ENCODE assay signal across 16 cellular contexts in the genomic region with DNA sequence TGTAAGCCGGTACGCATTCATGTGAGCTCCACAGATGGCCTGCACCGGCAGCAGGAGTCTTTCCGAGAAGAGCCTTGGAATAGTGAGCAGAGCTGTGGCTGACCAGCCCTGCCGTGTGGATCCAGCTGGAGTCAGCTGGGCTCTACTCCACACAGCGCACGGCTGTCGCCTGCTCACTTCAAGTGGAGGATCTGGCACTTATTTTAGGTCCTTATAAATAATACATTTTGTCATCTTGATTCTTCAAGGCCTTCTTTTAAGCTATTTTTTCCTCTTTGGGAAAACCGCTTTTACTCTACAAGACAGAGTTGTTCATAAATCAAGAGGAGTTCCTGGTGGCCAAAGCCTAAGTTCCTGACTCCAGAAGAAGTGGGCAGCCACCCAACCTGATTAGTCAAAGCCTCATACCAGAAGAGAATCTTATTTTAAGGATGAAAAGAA.
DNase-seq lines count a peak whose midpoint lies in the region; ATAC-seq and TF ChIP-seq lines count a peak whose summit lies in the region.
"Had no signal": no experiment of that assay in that cellular context is flagged by ENCODE, and none has a peak within 500 bp of the region (broad histone marks: within the 10 kb centered on the region; RNA-seq: fewer than 3 reads in every experiment).

No MANE protein-coding gene starts in this region.

- peak; percentile 78 for DNase-seq in AG08395 (ENCODE audit: low spot score)
- peak; percentile 16 for DNase-seq in amniotic epithelial cell (ENCODE audit: low read depth)
- peak; percentile 50 to 79 (median 70) for DNase-seq in heart left ventricle
- DNase-seq in posterior cingulate gyrus: peak in 9 of 10 donors; percentile 21 to 95 (median 70)
- DNase-seq in EL: no peak
- DNase-seq in left lobe of liver (ENCODE audit: low spot score): no peak
- DNase-seq: activated CD8-positive, alpha-beta T cell treated with anti-CD3 and anti-CD28 coated beads for 36 hours; Caco-2; effector CD8-positive, alpha-beta T cell; GOT3; MV-4-11; NCI-H2227 treated with DMSO at 0.1 percent for 48 hours; stimulated activated CD4-positive, alpha-beta T cell treated with anti-CD3 and anti-CD28 coated beads, Interleukin-4, amount 100 ng/mL, for 24 hours had no signal

- intact Hi-C loops in heart left ventricle (cut with DNase I): no loop called here
- intact Hi-C loops in posterior cingulate gyrus (cut with DNase I): no loop called here

- no peaks in the 10 kb centered on the region for H3K9me3 ChIP-seq in heart left ventricle
- H3K9me3 ChIP-seq: A549, Caco-2 had no signal

- WGBS in heart left ventricle, 4 donors: 65 to 78% (median 73%) methylated on average over 9 of the region's 9 CpGs

- TF ChIP-seq CTCF in heart left ventricle (IDR thresholded peaks at IDR 0.05): no peak

- no peaks in the 10 kb centered on the region for H3K36me3 ChIP-seq in heart left ventricle

- peak overlapping the region in 4 of 12 donors; percentile 6 to 52 (median 20) for H3K27ac ChIP-seq in heart left ventricle
- H3K27ac ChIP-seq: A549 had no signal

- H3K27me3 ChIP-seq in heart left ventricle: no peaks in the 10 kb centered on the region

- H3K4me1 ChIP-seq in heart left ventricle: peaks cover 0 to 19% (median 0%) of the 10 kb centered on the region in 12 donors
- H3K4me1 ChIP-seq: A549, Caco-2 had no signal

- TF ChIP-seq POLR2A in heart left ventricle (IDR thresholded peaks at IDR 0.05): no peak

- no peak overlapping the region for H3K4me3 ChIP-seq in heart left ventricle
- H3K4me3 ChIP-seq: A549 had no signal

- peak; percentile 89 to 98 (median 96) for ATAC-seq in heart left ventricle
- no peak for ATAC-seq in HG02798 (IDR thresholded peaks at IDR 0.05; ENCODE audit: poor library complexity, unreplicated experiment)
- ATAC-seq in HG03520 (IDR thresholded peaks at IDR 0.05; ENCODE audit: unreplicated experiment): no peak
- ATAC-seq in left lobe of liver: no peak
- ATAC-seq: A549; activated CD8-positive, alpha-beta T cell treated with anti-CD3 and anti-CD28 coated beads for 36 hours had no signal

Comparison
In these comparisons a context has a peak if more than half of its experiments do, and no peak if none do; other contexts are left out.
1. DNase-seq: peak in AG08395 (single experiment), amniotic epithelial cell (single experiment), heart left ventricle (5 of 5) and posterior cingulate gyrus (9 of 10); none in EL (single experiment) and left lobe of liver (single experiment).
2. ATAC-seq: peak in heart left ventricle (4 of 4); none in HG02798 (single experiment), HG03520 (single experiment) and left lobe of liver (single experiment).